ENCODE assay signal across 8 cellular contexts in genomic region chr5:73565166-73565968, GRCh38. TPM values are rescaled to one million over a fixed set of nuclear protein-coding genes. Genes with fewer than 3 reads are reported as not detected.
DNase-seq lines count a peak whose midpoint lies in the region; ATAC-seq and TF ChIP-seq lines count a peak whose summit lies in the region.

Gene ANKRA2, minus strand, starts transcription at chr5:73565639. Its CDS starts 2,758 bp downstream, at chr5:73562881.
Gene UTP15, plus strand, starts transcription at chr5:73565743. Its CDS starts 1,602 bp downstream, at chr5:73567345.

- intact Hi-C loops in Calu3 (cut with micrococcal nuclease; ENCODE audit: unreplicated experiment), result loop anchor here (2.0 kb wide), 1 partner anchor 51 kb away; no protein-coding TSS in a partner anchor

- no peaks in the 10 kb centered on the region for H3F3A ChIP-seq in OCI-LY1 (ENCODE audit: insufficient read depth, low read length)

- no peaks in the 10 kb centered on the region for H3K9me2 ChIP-seq in OCI-LY1 (ENCODE audit: low read depth, low read length)

- H3K4me3 ChIP-seq in HUES64 (ENCODE audit: low read length), result peak within 1 kb of the TSS; percentile 95
- peak within 1 kb of the TSS; percentile 96 for H3K4me3 ChIP-seq in OCI-LY1 (ENCODE audit: low read depth, low read length, poor library complexity, severe bottlenecking)

- H3K27me3 ChIP-seq in HUES64 (ENCODE audit: insufficient read depth, low read length) (no peaks in the 10 kb centered on the region), OCI-LY1 (ENCODE audit: insufficient read depth, low read length) (no peaks in the 10 kb centered on the region)

- no peaks in the 10 kb centered on the region for H3K9me3 Mint-ChIP-seq in Calu3 (ENCODE audit: low read depth, unreplicated experiment)

- H3K4me1 ChIP-seq in HUES64 (ENCODE audit: insufficient read depth, low read length) (peaks cover 12% of the 10 kb centered on the region), OCI-LY1 (ENCODE audit: insufficient read depth, low read length, severe bottlenecking) (peaks cover 36% of the 10 kb centered on the region)

- H4K20me1 ChIP-seq in OCI-LY1 (ENCODE audit: insufficient read depth, low read length), result no peaks in the 10 kb centered on the region

- H3K79me2 ChIP-seq in OCI-LY1 (ENCODE audit: insufficient read depth, low read length), result peaks cover 39% of the 10 kb centered on the region

- H3K36me3 ChIP-seq in HUES64 (ENCODE audit: insufficient read depth, low read length) (peaks cover 39% of the 10 kb centered on the region), OCI-LY1 (ENCODE audit: insufficient read depth, low read length) (peaks cover 28% of the 10 kb centered on the region; the same call in 1 of the 2 replicates)

- DNase-seq in Calu3, result peak; percentile 99
- DNase-seq in activated CD8-positive, alpha-beta memory T cell treated with anti-CD3 and anti-CD28 coated beads, Interleukin-2, amount 50 U/mL, for 4 hours, result peak; percentile 100
- peak; percentile 100 for DNase-seq in mesenteric fat pad (ENCODE audit: low spot score)
- DNase-seq in stimulated activated CD8-positive, alpha-beta memory T cell treated with anti-CD3 and anti-CD28 coated beads, Interleukin-15, amount 100 ng/mL, for 24 hours (ENCODE audit: low read depth), result peak; percentile 99

- H3K27me3 Mint-ChIP-seq in Calu3 (ENCODE audit: unreplicated experiment), result no peaks in the 10 kb centered on the region

- ATAC-seq in GM21447 (IDR thresholded peaks at IDR 0.05; ENCODE audit: unreplicated experiment), result peak; percentile 95

- CTCF ChIA-PET in Calu3 (lab: Charles Lee), result interaction anchor here (0.6 to 1.9 kb wide), 4 partner anchors 21 to 69 kb away, joined by 3 to 5 read pairs (median 4); no protein-coding TSS in a partner anchor

- peak within 1 kb of the TSS; percentile 24; the same call in 1 of the 2 replicates for H2AFZ ChIP-seq in OCI-LY1 (ENCODE audit: low read length)

- H3K27ac ChIP-seq in HUES64 (ENCODE audit: low read depth, low read length) (peak within 1 kb of the TSS; percentile 66), OCI-LY1 (ENCODE audit: low read depth, low read length, poor library complexity, severe bottlenecking) (peak within 1 kb of the TSS; percentile 65)

- H3K27ac Mint-ChIP-seq in Calu3 (ENCODE audit: unreplicated experiment), result peak within 1 kb of the TSS; percentile 68

- H3K36me3 Mint-ChIP-seq in Calu3 (ENCODE audit: insufficient read depth, unreplicated experiment), result peaks cover 35% of the 10 kb centered on the region

- in situ Hi-C loops in endometrial microvascular endothelial cells (cut with HindIII; ENCODE audit: inconsistent ontology term, low pct_unique_long_range_greater_than_20kb, low sequenced_read_pairs), result no loop called here

- BruUV-seq in Calu3 (replicated peaks; lab: Mats Ljungman, UMichigan), result no TSS peak

- WGBS in HUES64, result under 1% methylated on average over 60 of the region's 60 CpGs

- H3K9me3 ChIP-seq in HUES64 (ENCODE audit: insufficient read depth, low read depth, low read length) (no peaks in the 10 kb centered on the region), OCI-LY1 (ENCODE audit: low read length) (no peaks in the 10 kb centered on the region)

- peak within 1 kb of the TSS; percentile 70 for H3K4me3 Mint-ChIP-seq in Calu3 (ENCODE audit: low read depth, unreplicated experiment)

- peaks cover 16% of the 10 kb centered on the region for H3K4me1 Mint-ChIP-seq in Calu3 (ENCODE audit: low read depth, unreplicated experiment)

- TF ChIP-seq CTCF in Calu3 (IDR thresholded peaks at IDR 0.05; ENCODE audit: unreplicated experiment) (no peak), OCI-LY1 (IDR thresholded peaks at IDR 0.05; ENCODE audit: low read length) (no peak)

- peak within 1 kb of the TSS; percentile 89 for H3K9ac ChIP-seq in HUES64 (ENCODE audit: low read depth, low read length)
- peak within 1 kb of the TSS; percentile 92 for H3K9ac ChIP-seq in OCI-LY1 (ENCODE audit: low read length)

- peak within 1 kb of the TSS; percentile 86 for H3K4me2 ChIP-seq in OCI-LY1 (ENCODE audit: low read length)

RNA-seq across cellular contexts. Expression of gene ANKRA2, which starts in this region (rescaled TPM):
- total RNA-seq in Calu3 (2022) (24.4 and 26.5 TPM in 2 replicates), endometrial microvascular endothelial cells (ENCODE audit: inconsistent ontology term) (12.0 TPM), mesenteric fat pad (8.7 TPM)
- 9.9 TPM for polyA plus RNA-seq in HUES64 (2013, experiment 1 of 2)
- 18.6 TPM for polyA plus RNA-seq in HUES64 (2013, experiment 2 of 2)

RNA-seq across cellular contexts. Expression of gene UTP15, which starts in this region (rescaled TPM):
- 44.4 and 47.5 TPM in 2 replicates for total RNA-seq in Calu3 (2022)
- 22.2 TPM for polyA plus RNA-seq in HUES64 (2013, experiment 1 of 2)
- polyA plus RNA-seq in HUES64 (2013, experiment 2 of 2), result 17.6 TPM
- total RNA-seq in endometrial microvascular endothelial cells (ENCODE audit: inconsistent ontology term), result 28.2 TPM
- 19.5 TPM for total RNA-seq in mesenteric fat pad

Comparison
In these comparisons a context has a peak if more than half of its experiments do, and no peak if none do; other contexts are left out.
1. Peak in every context shown above with its lines: DNase-seq, ATAC-seq, H3K4me3 ChIP-seq and H3K27ac ChIP-seq.